8 cellular contexts compared by ENCODE assay signal in the genomic region with DNA sequence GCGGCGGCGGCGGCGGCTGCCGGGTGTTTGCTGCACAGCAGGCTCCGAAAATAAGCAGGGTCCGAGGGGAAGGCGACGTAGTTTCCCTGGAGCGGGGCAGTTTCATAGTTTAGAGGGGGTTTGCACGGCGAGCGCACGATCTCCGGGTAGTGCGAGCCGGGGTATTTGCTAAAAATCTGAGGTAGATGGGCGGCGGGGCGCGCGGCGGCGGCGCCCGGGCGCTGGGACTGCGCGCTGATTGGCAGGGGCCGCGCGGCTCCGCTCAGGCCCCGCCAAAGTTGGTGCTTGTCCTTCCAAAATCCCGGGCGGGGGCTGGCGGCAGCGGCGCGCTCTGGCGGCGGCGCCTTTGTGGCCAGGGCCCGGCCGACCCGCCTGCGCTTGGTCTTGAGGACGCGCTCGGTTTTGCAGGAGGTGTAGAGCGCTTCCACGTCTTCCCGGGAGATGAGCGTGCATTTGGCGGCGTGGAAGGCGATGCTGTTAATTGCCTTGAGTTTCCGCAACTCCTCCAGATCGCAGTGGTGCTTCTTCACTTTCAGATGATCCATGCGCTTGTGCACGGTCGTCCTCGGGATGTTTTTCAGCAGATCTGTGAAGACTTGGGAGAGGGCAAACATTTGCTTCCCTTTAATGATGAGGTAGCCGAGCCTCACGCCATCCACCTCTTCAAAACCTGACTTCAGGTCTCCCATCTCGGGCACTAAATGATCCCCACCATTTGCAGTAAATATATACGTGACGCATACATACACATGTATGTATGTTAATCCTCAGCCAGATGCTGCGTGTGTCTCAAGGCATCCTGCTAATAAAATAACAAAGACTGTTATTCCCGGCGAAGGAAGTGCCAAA. TPM values are rescaled to one million over a fixed set of nuclear protein-coding genes. Genes with fewer than 3 reads are reported as not detected.
DNase-seq lines count a peak whose midpoint lies in the region; ATAC-seq and TF ChIP-seq lines count a peak whose summit lies in the region.

No MANE protein-coding gene starts in this region.

- intact Hi-C loops in gastrocnemius medialis (cut with DNase I; ENCODE audit: low total_unique reads) = loop anchor here (2.0 kb wide), 1 partner anchor 21 kb away; no protein-coding TSS in a partner anchor

- H3K27me3 ChIP-seq in ACC112 (ENCODE audit: insufficient read depth, low read length) = no peaks in the 10 kb centered on the region
- H3K27me3 ChIP-seq in iPS-18a (ENCODE audit: control insufficient read depth, insufficient read depth, low read length) = peaks cover 50% of the 10 kb centered on the region
- H3K27me3 ChIP-seq in gastrocnemius medialis = peaks cover 0 to 4% (median 0%) of the 10 kb centered on the region in 3 donors

- H3K4me3 ChIP-seq in ACC112 (ENCODE audit: low read depth, low read length) = peak overlapping the region; percentile 65
- peak overlapping the region; percentile 59 for H3K4me3 ChIP-seq in GM08714 (ENCODE audit: low read length)
- H3K4me3 ChIP-seq in iPS-18a (ENCODE audit: low read length) = peak overlapping the region; percentile 81
- peak overlapping the region; percentile 61 to 72 (median 64) for H3K4me3 ChIP-seq in gastrocnemius medialis

- TF ChIP-seq POLR2A in gastrocnemius medialis (IDR thresholded peaks at IDR 0.05) = no peak

- H3K79me2 ChIP-seq in ACC112 (ENCODE audit: control insufficient read depth, insufficient read depth, low read length, unreplicated experiment) = no peaks in the 10 kb centered on the region

- peaks cover 25% of the 10 kb centered on the region for H3K4me1 ChIP-seq in ACC112 (ENCODE audit: control insufficient read depth, insufficient read depth, low read length, unreplicated experiment)
- peaks cover 68% of the 10 kb centered on the region for H3K4me1 ChIP-seq in iPS-18a (ENCODE audit: control insufficient read depth, low read depth, low read length)
- H3K4me1 ChIP-seq in gastrocnemius medialis = peaks cover 38 to 42% of the 10 kb centered on the region in 2 donors

- peak overlapping the region; percentile 49 for H3K9ac ChIP-seq in iPS-18a (ENCODE audit: low read length)

- DNase-seq in NCI-H774 (lab: John Stamatoyannopoulos, UW) (peak; percentile 39), astrocyte of the hippocampus (ENCODE audit: low read depth, low spot score) (peak; percentile 76), gastrocnemius medialis (peak in 1 of 2 donors; percentile 60)
- DNase-seq in stimulated activated naive CD4-positive, alpha-beta T cell treated with Interleukin-2 at 50 U/mL for 16 hours (lab: John Stamatoyannopoulos, UW) = no peak

- peak in 1 of 5 experiments; percentile 17 for TF ChIP-seq CTCF in gastrocnemius medialis (IDR thresholded peaks at IDR 0.05 in 4 of 5, conservative IDR thresholded peaks at IDR 0.05 in 1 of 5)

- H2AFZ ChIP-seq in ACC112 (ENCODE audit: low read length, unreplicated experiment) = peak overlapping the region; percentile 98

- H3K27ac ChIP-seq in ACC112 (ENCODE audit: low read depth, low read length) = no peak overlapping the region; the same call in 1 of the 2 replicates
- H3K27ac ChIP-seq in iPS-18a (ENCODE audit: low read length) = no peak overlapping the region
- H3K27ac ChIP-seq in gastrocnemius medialis = peak overlapping the region; percentile 68 to 98 (median 81)

- peak; percentile 74 for ATAC-seq in HG02759 (IDR thresholded peaks at IDR 0.05; ENCODE audit: unreplicated experiment)
- ATAC-seq in gastrocnemius medialis = peak; percentile 67 to 69

- in situ Hi-C loops in gastrocnemius medialis (cut with MboI; ENCODE audit: low sequenced_read_pairs in 4 of 4) = loop anchor here in 1 of 4 donors (25.0 kb wide), 1 partner anchor 795 kb away; a partner anchor contains a TSS

- H3K36me3 ChIP-seq in ACC112 (ENCODE audit: insufficient read depth, low read length) = no peaks in the 10 kb centered on the region
- H3K36me3 ChIP-seq in iPS-18a (ENCODE audit: control insufficient read depth, low read depth, low read length) = no peaks in the 10 kb centered on the region
- no peaks in the 10 kb centered on the region for H3K36me3 ChIP-seq in gastrocnemius medialis

- H3K9me3 ChIP-seq in iPS-18a (ENCODE audit: control insufficient read depth, low read depth, low read length) (no peaks in the 10 kb centered on the region), gastrocnemius medialis (no peaks in the 10 kb centered on the region)

RNA-seq across cellular contexts. Expression of a gene that starts 8.1 kb away (rescaled TPM):
- under 1 TPM in 1 of 4 donors, not detected in 3; 0.09 TPM for total RNA-seq in gastrocnemius medialis

RNA-seq across cellular contexts. Expression of a gene that starts 16.7 kb away (rescaled TPM):
- total RNA-seq in gastrocnemius medialis = 10 to 100 TPM; 13.6 to 26.6 (median 21.6) TPM

Comparison
In these comparisons a context has a peak if more than half of its experiments do, and no peak if none do; other contexts are left out.
1. H3K27ac ChIP-seq: peak in gastrocnemius medialis (4 of 4); none in ACC112 (single experiment) and iPS-18a (single experiment).
2. Peak in every context shown above with its lines, with median percentiles within 50 percentile points of each other: H3K4me3 ChIP-seq.